22 cellular contexts compared by ENCODE assay signal in the genomic region with DNA sequence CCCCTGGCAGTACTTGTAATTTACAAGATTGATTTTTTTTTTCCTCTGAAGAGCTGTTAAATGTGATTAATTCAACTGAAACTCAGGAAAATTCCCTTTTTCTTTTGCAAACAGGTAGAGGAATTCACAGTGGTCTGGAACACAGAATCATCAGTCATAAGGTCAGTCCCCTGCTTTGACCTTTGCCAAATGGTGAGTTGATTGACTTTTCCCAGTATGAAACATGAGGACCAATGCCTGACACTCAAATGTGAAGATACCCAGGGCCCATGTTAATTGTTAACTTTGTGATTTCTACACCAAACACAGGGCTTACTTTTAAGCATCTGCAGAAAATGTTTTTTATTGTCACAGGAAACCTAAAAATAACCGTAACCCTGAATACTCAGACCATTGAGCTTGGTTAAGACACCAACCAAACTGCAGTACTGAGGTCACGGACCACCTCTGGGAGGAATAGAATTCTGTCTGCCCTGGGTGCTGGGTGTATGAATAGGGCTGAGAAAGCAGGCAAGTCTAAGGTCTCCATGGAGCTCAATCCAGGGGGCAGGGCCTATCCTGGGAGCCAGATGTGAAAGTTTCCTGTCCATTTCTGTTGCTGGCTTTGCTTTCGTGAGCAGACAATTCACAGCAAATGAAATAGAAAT.
DNase-seq lines count a peak whose midpoint lies in the region; ATAC-seq, FAIRE-seq and TF ChIP-seq lines count a peak whose summit lies in the region.
"Had no signal": no experiment of that assay in that cellular context is flagged by ENCODE, and none has a peak within 500 bp of the region (broad histone marks: within the 10 kb centered on the region; RNA-seq: fewer than 3 reads in every experiment).

No MANE protein-coding gene starts in this region.

- FAIRE-seq in GM19239 (lab: Jason Lieb, UNC) (peak; percentile 97), astrocyte (lab: Jason Lieb, UNC) (no peak)
- FAIRE-seq: GM12892 had no signal

- intact Hi-C loops in Calu3 (cut with micrococcal nuclease; ENCODE audit: unreplicated experiment), result loop anchor here (5.0 kb wide), 1 partner anchor 205 kb away; no protein-coding TSS in a partner anchor
- intact Hi-C loops in activated CD4-positive, alpha-beta T cell treated with anti-CD3 and anti-CD28 coated beads for 36 hours (cut with DNase I, micrococcal nuclease), result no loop called here

- peaks cover 2% of the 10 kb centered on the region for H3K9me3 Mint-ChIP-seq in Calu3 (ENCODE audit: low read depth, unreplicated experiment)
- H3K9me3 Mint-ChIP-seq in astrocyte (ENCODE audit: unreplicated experiment), result peaks cover 3% of the 10 kb centered on the region
- no peaks in the 10 kb centered on the region for H3K9me3 Mint-ChIP-seq in activated CD4-positive, alpha-beta T cell treated with anti-CD3 and anti-CD28 coated beads for 36 hours (ENCODE audit: low read depth)
- no peaks in the 10 kb centered on the region for H3K9me3 Mint-ChIP-seq in natural killer cell treated with Interleukin-12 subunit alpha and Interleukin-12 subunit beta and Interleukin-15 and Interleukin-18, amount 100 ng/mL, for 72 hours
- H3K9me3 Mint-ChIP-seq: activated T-helper 17 cell treated with anti-CD3 and anti-CD28 coated beads, Interleukin-2, amount 50 U/mL, for 72 hours; central memory CD8-positive, alpha-beta T cell; endodermal cell; T-helper 1 cell treated with Interleukin-12 subunit alpha and Interleukin-12 subunit beta and Interleukin-4 antibody, amounts not matched to agents 30 μg/mL and 1 μg/mL, for 36 hours had no signal

- H3K36me3 Mint-ChIP-seq in Calu3 (ENCODE audit: insufficient read depth, unreplicated experiment), result peaks cover 9% of the 10 kb centered on the region
- no peaks in the 10 kb centered on the region for H3K36me3 Mint-ChIP-seq in astrocyte (ENCODE audit: low read depth, unreplicated experiment)
- no peaks in the 10 kb centered on the region for H3K36me3 Mint-ChIP-seq in activated CD4-positive, alpha-beta T cell treated with anti-CD3 and anti-CD28 coated beads for 36 hours (ENCODE audit: low read depth)
- no peaks in the 10 kb centered on the region for H3K36me3 Mint-ChIP-seq in natural killer cell treated with Interleukin-12 subunit alpha and Interleukin-12 subunit beta and Interleukin-15 and Interleukin-18, amount 100 ng/mL, for 72 hours
- H3K36me3 Mint-ChIP-seq: WTC11 had no signal

- no peaks in the 10 kb centered on the region for H4K20me1 ChIP-seq in astrocyte (ENCODE audit: insufficient read depth, low read length)

- no peak overlapping the region for H2BK120ac ChIP-seq in mesendoderm (ENCODE audit: low read depth, low read length)

- H3K18ac ChIP-seq in mesendoderm (ENCODE audit: low read length), result no peak overlapping the region

- H2BK15ac ChIP-seq in mesendoderm (replicated peaks; ENCODE audit: low read depth), result no peak overlapping the region

- H3K79me2 ChIP-seq in astrocyte (ENCODE audit: insufficient read depth, low read length), result no peaks in the 10 kb centered on the region
- no peaks in the 10 kb centered on the region for H3K79me2 ChIP-seq in mesendoderm (ENCODE audit: control insufficient read depth, insufficient read depth, low read length)

- no peak overlapping the region for H3K4me3 Mint-ChIP-seq in Calu3 (ENCODE audit: low read depth, unreplicated experiment)
- H3K4me3 Mint-ChIP-seq in astrocyte (ENCODE audit: unreplicated experiment), result no peak overlapping the region
- no peak overlapping the region for H3K4me3 Mint-ChIP-seq in activated CD4-positive, alpha-beta T cell treated with anti-CD3 and anti-CD28 coated beads for 36 hours
- no peak overlapping the region for H3K4me3 Mint-ChIP-seq in natural killer cell treated with Interleukin-12 subunit alpha and Interleukin-12 subunit beta and Interleukin-15 and Interleukin-18, amount 100 ng/mL, for 72 hours
- H3K4me3 Mint-ChIP-seq: activated T-helper 17 cell treated with anti-CD3 and anti-CD28 coated beads, Interleukin-2, amount 50 U/mL, for 72 hours; central memory CD8-positive, alpha-beta T cell; endodermal cell; T-helper 1 cell treated with Interleukin-12 subunit alpha and Interleukin-12 subunit beta and Interleukin-4 antibody, amounts not matched to agents 30 μg/mL and 1 μg/mL, for 36 hours; WTC11 had no signal

- H3K4me3 ChIP-seq in astrocyte (ENCODE audit: insufficient read depth, low read depth, low read length) (no peak overlapping the region), mesendoderm (ENCODE audit: low read length) (no peak overlapping the region)
- H3K4me3 ChIP-seq: mucosa of descending colon, sigmoid colon had no signal

- H4K8ac ChIP-seq in mesendoderm (ENCODE audit: low read depth, low read length), result no peak overlapping the region

- H3K4ac ChIP-seq in mesendoderm (ENCODE audit: low read depth, low read length), result no peak overlapping the region

- WGBS in mesendoderm (ENCODE audit: extremely low coverage, insufficient coverage, low lambda C conversion rate), result no CpG with 5 or more reads among the region's 3 CpGs

- no peak overlapping the region for H2AFZ ChIP-seq in astrocyte (ENCODE audit: low read depth, low read length)

- CTCF ChIA-PET in Calu3 (lab: Charles Lee), result interaction anchor here (1.4 kb wide), 1 partner anchor 22 kb away, joined by 3 read pairs; no protein-coding TSS in a partner anchor
- CTCF ChIA-PET in activated CD4-positive, alpha-beta T cell treated with anti-CD3 and anti-CD28 coated beads for 36 hours (lab: Charles Lee), result interaction anchor here (0.6 kb wide), 1 partner anchor 571 kb away, joined by 4 read pairs; no protein-coding TSS in a partner anchor

- H3K9me3 ChIP-seq in astrocyte (ENCODE audit: insufficient read depth, low read depth, low read length), result no peaks in the 10 kb centered on the region
- H3K9me3 ChIP-seq: mucosa of descending colon, sigmoid colon had no signal

- no peak overlapping the region for H3K27ac ChIP-seq in astrocyte (ENCODE audit: low read depth, low read length)
- H3K27ac ChIP-seq in mesendoderm (ENCODE audit: low read depth, low read length), result no peak overlapping the region
- H3K27ac ChIP-seq: sigmoid colon had no signal

- DNase-seq in Calu3 (no peak), GM19239 (ENCODE audit: insufficient read length, low spot score) (peak; percentile 22), astrocyte (ENCODE audit: low read depth) (no peak), mesendoderm (no peak), cortex of kidney (lab: John Stamatoyannopoulos, UW) (no peak)
- no peak for DNase-seq in activated CD4-positive, alpha-beta T cell treated with anti-CD3 and anti-CD28 coated beads for 36 hours
- DNase-seq in natural killer cell treated with Interleukin-12 subunit alpha and Interleukin-12 subunit beta and Interleukin-15 and Interleukin-18, amount 100 ng/mL, for 72 hours (ENCODE audit: low spot score), result no peak
- DNase-seq: endodermal cell; GDM1; hypothalamus; mucosa of descending colon; NCI-H1436; NCI-H226; NK-92 treated with Interleukin-12 subunit alpha and Interleukin-12 subunit beta, amount 100 ng/mL, for 24 hours; nucleus accumbens; sigmoid colon had no signal

- peak; percentile 44 for ATAC-seq in HG03060 (IDR thresholded peaks at IDR 0.05; ENCODE audit: low read depth, unreplicated experiment)
- no peak for ATAC-seq in activated CD4-positive, alpha-beta T cell treated with anti-CD3 and anti-CD28 coated beads for 36 hours
- no peak for ATAC-seq in natural killer cell treated with Interleukin-12 subunit alpha and Interleukin-12 subunit beta and Interleukin-15 and Interleukin-18, amount 100 ng/mL, for 72 hours
- ATAC-seq: activated T-helper 17 cell treated with anti-CD3 and anti-CD28 coated beads, Interleukin-2, amount 50 U/mL, for 72 hours; mucosa of descending colon; WTC11 had no signal

- H3K4me1 Mint-ChIP-seq in Calu3 (ENCODE audit: low read depth, unreplicated experiment) (peaks cover 22% of the 10 kb centered on the region), astrocyte (ENCODE audit: low read depth, unreplicated experiment) (peaks cover 34% of the 10 kb centered on the region)
- H3K4me1 Mint-ChIP-seq in activated CD4-positive, alpha-beta T cell treated with anti-CD3 and anti-CD28 coated beads for 36 hours, result peaks cover 2% of the 10 kb centered on the region
- no peaks in the 10 kb centered on the region for H3K4me1 Mint-ChIP-seq in natural killer cell treated with Interleukin-12 subunit alpha and Interleukin-12 subunit beta and Interleukin-15 and Interleukin-18, amount 100 ng/mL, for 72 hours (ENCODE audit: low read depth in 2 of 2)
- H3K4me1 Mint-ChIP-seq: activated T-helper 17 cell treated with anti-CD3 and anti-CD28 coated beads, Interleukin-2, amount 50 U/mL, for 72 hours; central memory CD8-positive, alpha-beta T cell had no signal

- peaks cover 21% of the 10 kb centered on the region for H3K4me1 ChIP-seq in astrocyte (ENCODE audit: insufficient read depth, low read length)
- no peaks in the 10 kb centered on the region for H3K4me1 ChIP-seq in mesendoderm (ENCODE audit: control insufficient read depth, low read depth, low read length)
- H3K4me1 ChIP-seq: sigmoid colon had no signal

- POLR2A ChIA-PET in activated CD4-positive, alpha-beta T cell treated with anti-CD3 and anti-CD28 coated beads for 36 hours (lab: Charles Lee), result interaction anchor here (0.6 kb wide), 1 partner anchor 392 kb away, joined by 3 read pairs; no protein-coding TSS in a partner anchor

- H3K27me3 ChIP-seq in astrocyte (ENCODE audit: insufficient read depth, low read length) (no peaks in the 10 kb centered on the region), mesendoderm (ENCODE audit: insufficient read depth, low read length, poor library complexity) (no peaks in the 10 kb centered on the region)
- H3K27me3 ChIP-seq: sigmoid colon had no signal

- H4K5ac ChIP-seq in mesendoderm (ENCODE audit: low read length), result no peak overlapping the region

- H3K36me3 ChIP-seq in astrocyte (ENCODE audit: insufficient read depth, low read length), result no peaks in the 10 kb centered on the region
- no peaks in the 10 kb centered on the region for H3K36me3 ChIP-seq in mesendoderm (ENCODE audit: control insufficient read depth, insufficient read depth, low read length)
- H3K36me3 ChIP-seq: sigmoid colon had no signal

- H3K4me2 ChIP-seq in astrocyte (ENCODE audit: low read length) (no peak overlapping the region), mesendoderm (ENCODE audit: low read length) (no peak overlapping the region)

- H3K27ac Mint-ChIP-seq in Calu3 (ENCODE audit: unreplicated experiment) (peak overlapping the region; percentile 75), astrocyte (ENCODE audit: unreplicated experiment) (peak overlapping the region; percentile 62)
- H3K27ac Mint-ChIP-seq in activated CD4-positive, alpha-beta T cell treated with anti-CD3 and anti-CD28 coated beads for 36 hours, result no peak overlapping the region
- H3K27ac Mint-ChIP-seq in natural killer cell treated with Interleukin-12 subunit alpha and Interleukin-12 subunit beta and Interleukin-15 and Interleukin-18, amount 100 ng/mL, for 72 hours, result no peak overlapping the region
- H3K27ac Mint-ChIP-seq: activated T-helper 17 cell treated with anti-CD3 and anti-CD28 coated beads, Interleukin-2, amount 50 U/mL, for 72 hours; endodermal cell; T-helper 1 cell treated with Interleukin-12 subunit alpha and Interleukin-12 subunit beta and Interleukin-4 antibody, amounts not matched to agents 30 μg/mL and 1 μg/mL, for 36 hours; WTC11 had no signal

- no peaks in the 10 kb centered on the region for H3K27me3 Mint-ChIP-seq in Calu3 (ENCODE audit: unreplicated experiment)
- H3K27me3 Mint-ChIP-seq in astrocyte (ENCODE audit: low read depth, unreplicated experiment), result no peaks in the 10 kb centered on the region
- peaks cover 38% of the 10 kb centered on the region for H3K27me3 Mint-ChIP-seq in activated CD4-positive, alpha-beta T cell treated with anti-CD3 and anti-CD28 coated beads for 36 hours
- H3K27me3 Mint-ChIP-seq in natural killer cell treated with Interleukin-12 subunit alpha and Interleukin-12 subunit beta and Interleukin-15 and Interleukin-18, amount 100 ng/mL, for 72 hours, result peaks cover 32 to 55% of the 10 kb centered on the region in 2 donors

- no peak for TF ChIP-seq CTCF in Calu3 (IDR thresholded peaks at IDR 0.05; ENCODE audit: unreplicated experiment)
- TF ChIP-seq CTCF in astrocyte (IDR thresholded peaks at IDR 0.05; ENCODE audit: insufficient read depth, low read depth, low read length), result no peak

- H2AK5ac ChIP-seq in mesendoderm (ENCODE audit: low read length), result no peak overlapping the region

- no TSS peak for BruUV-seq in Calu3 (replicated peaks; lab: Mats Ljungman, UMichigan)

- no peak overlapping the region for H3K23ac ChIP-seq in mesendoderm (ENCODE audit: low read length)

- H3K79me1 ChIP-seq in mesendoderm (ENCODE audit: low read length), result no peaks in the 10 kb centered on the region

- no peak overlapping the region for H3K56ac ChIP-seq in mesendoderm (ENCODE audit: low read length)

- H3K9ac ChIP-seq in astrocyte (ENCODE audit: low read length) (no peak overlapping the region), mesendoderm (ENCODE audit: low read length) (no peak overlapping the region)

- no peak overlapping the region for H2BK5ac ChIP-seq in mesendoderm (ENCODE audit: low read length)

Comparison
In these comparisons a context has a peak if more than half of its experiments do, and no peak if none do; other contexts are left out.
1. H3K27ac Mint-ChIP-seq: peak in Calu3 (single experiment) and astrocyte (single experiment); none in activated CD4-positive, alpha-beta T cell treated with anti-CD3 and anti-CD28 coated beads for 36 hours (single experiment) and natural killer cell treated with Interleukin-12 subunit alpha and Interleukin-12 subunit beta and Interleukin-15 and Interleukin-18, amount 100 ng/mL, for 72 hours (0 of 2).